Comparison of ENCODE assay signal across 8 cellular contexts in the genomic region with DNA sequence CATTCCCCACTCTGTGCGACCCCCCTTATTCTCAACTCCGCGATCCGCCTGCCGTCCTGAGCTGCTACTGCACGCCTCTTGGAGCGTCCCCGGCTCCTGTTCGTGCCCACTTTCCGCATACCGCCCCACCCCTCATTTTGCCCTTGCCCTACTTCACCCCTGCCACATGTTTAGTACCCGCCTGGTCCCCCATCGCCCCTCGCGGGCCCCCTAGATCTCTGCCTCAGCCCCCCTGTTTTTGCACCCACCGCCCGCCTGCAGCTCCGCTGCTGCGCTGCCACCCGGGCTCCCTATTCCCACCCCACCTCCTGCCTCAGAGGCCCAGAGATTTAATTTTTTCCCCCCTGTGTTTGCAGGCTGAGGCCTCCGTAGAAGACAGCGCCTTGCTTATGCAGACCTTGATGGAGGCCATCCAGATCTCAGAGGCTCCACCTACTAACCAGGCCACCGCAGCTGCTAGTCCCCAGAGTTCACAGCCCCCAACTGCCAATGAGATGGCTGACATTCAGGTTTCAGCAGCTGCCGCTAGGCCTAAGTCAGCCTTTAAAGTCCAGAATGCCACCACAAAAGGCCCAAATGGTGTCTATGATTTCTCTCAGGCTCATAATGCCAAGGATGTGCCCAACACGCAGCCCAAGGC. TPM values are rescaled to one million over a fixed set of nuclear protein-coding genes. Genes with fewer than 3 reads are reported as not detected.
DNase-seq lines count a peak whose midpoint lies in the region; ATAC-seq, FAIRE-seq and TF ChIP-seq lines count a peak whose summit lies in the region.

No MANE protein-coding gene starts in this region.

- peak overlapping the region; percentile 99 for H3K27ac Mint-ChIP-seq in astrocyte (ENCODE audit: unreplicated experiment)

- H3K9me3 Mint-ChIP-seq in astrocyte (ENCODE audit: unreplicated experiment), result no peaks in the 10 kb centered on the region

- peaks cover 49% of the 10 kb centered on the region for H4K20me1 ChIP-seq in astrocyte (ENCODE audit: insufficient read depth, low read length)

- no peaks in the 10 kb centered on the region for H3K9me3 ChIP-seq in astrocyte (ENCODE audit: insufficient read depth, low read depth, low read length)
- no peaks in the 10 kb centered on the region for H3K9me3 ChIP-seq in spleen

- H3K27ac ChIP-seq in astrocyte (ENCODE audit: low read depth, low read length) (peak overlapping the region; percentile 88), spleen (peak overlapping the region in 5 of 8 donors; percentile 48 to 79 (median 76))

- TF ChIP-seq POLR2A in spleen (IDR thresholded peaks at IDR 0.05), result no peak

- H3K27me3 Mint-ChIP-seq in astrocyte (ENCODE audit: low read depth, unreplicated experiment), result no peaks in the 10 kb centered on the region

- peaks cover 22% of the 10 kb centered on the region for H3K36me3 ChIP-seq in astrocyte (ENCODE audit: insufficient read depth, low read length)
- H3K36me3 ChIP-seq in spleen, result peaks cover 0 to 37% (median 13%) of the 10 kb centered on the region in 6 donors

- DNase-seq in EH (ENCODE audit: low read depth) (peak; percentile 56), astrocyte (ENCODE audit: low read depth) (peak; percentile 21), iPS-NIHi11 (ENCODE audit: low spot score) (peak; percentile 23), spleen (no peak), NCI-H524 treated with DMSO at 0.1 percent for 48 hours (lab: John Stamatoyannopoulos, UW) (no peak), LoVo (ENCODE audit: low spot score) (no peak)
- DNase-seq in Jurkat, Clone E6-1 (ENCODE audit: low read depth, low spot score), result peak; percentile 74

- H3K9ac ChIP-seq in astrocyte (ENCODE audit: low read length), result peak overlapping the region; percentile 100

- H3K4me3 Mint-ChIP-seq in astrocyte (ENCODE audit: unreplicated experiment), result peak overlapping the region; percentile 95

- H3K4me1 Mint-ChIP-seq in astrocyte (ENCODE audit: low read depth, unreplicated experiment), result peaks cover 31% of the 10 kb centered on the region

- FAIRE-seq in astrocyte (lab: Jason Lieb, UNC), result no peak

- no peak overlapping the region for H2AFZ ChIP-seq in astrocyte (ENCODE audit: low read depth, low read length)

- peaks cover 2% of the 10 kb centered on the region for H3K36me3 Mint-ChIP-seq in astrocyte (ENCODE audit: low read depth, unreplicated experiment)

- peaks cover 54% of the 10 kb centered on the region for H3K79me2 ChIP-seq in astrocyte (ENCODE audit: insufficient read depth, low read length)

- H3K27me3 ChIP-seq in astrocyte (ENCODE audit: insufficient read depth, low read length) (no peaks in the 10 kb centered on the region), spleen (replicated peaks in 1 of 7) (no peaks in the 10 kb centered on the region)

- ATAC-seq in GM19455 (IDR thresholded peaks at IDR 0.05; ENCODE audit: unreplicated experiment), result peak; percentile 58

- no peak for TF ChIP-seq CTCF in astrocyte (IDR thresholded peaks at IDR 0.05; ENCODE audit: insufficient read depth, low read depth, low read length)
- TF ChIP-seq CTCF in spleen (IDR thresholded peaks at IDR 0.05 in 8 of 11, conservative IDR thresholded peaks at IDR 0.05 in 3 of 11), result no peak

- peak overlapping the region; percentile 75 for H3K4me3 ChIP-seq in Jurkat, Clone E6-1 (ENCODE audit: low read length)
- H3K4me3 ChIP-seq in astrocyte (ENCODE audit: insufficient read depth, low read depth, low read length) (peak overlapping the region; percentile 93), spleen (peak overlapping the region in 7 of 8 donors; percentile 36 to 73 (median 45))

- H3K4me1 ChIP-seq in astrocyte (ENCODE audit: insufficient read depth, low read length) (peaks cover 26% of the 10 kb centered on the region), spleen (peaks cover 0 to 28% (median 10%) of the 10 kb centered on the region in 6 donors)

- 6 to 42% (median 32%) methylated on average over 23 to 25 of the region's 25 CpGs for WGBS in spleen, 5 donors

- intact Hi-C loops in spleen (cut with DNase I; ENCODE audit: low total_unique reads), result no loop called here

- H3K4me2 ChIP-seq in astrocyte (ENCODE audit: low read length), result peak overlapping the region; percentile 97

RNA-seq across cellular contexts. Expression of a gene that starts 1.4 kb away (rescaled TPM):
- polyA plus RNA-seq in Jurkat, Clone E6-1 (2012; ENCODE audit: insufficient read depth, insufficient read length), result 159 TPM
- total RNA-seq in astrocyte (412 and 440 TPM in 2 replicates), spleen (10 to 100 TPM; 41.5 to 75.5 (median 56.9) TPM)
- polyA plus RNA-seq in spleen, result 10 to 100 TPM; 18.8 to 25.2 (median 22.8) TPM

Comparison
In these comparisons a context has a peak if more than half of its experiments do, and no peak if none do; other contexts are left out.
1. DNase-seq: peak in EH (single experiment), Jurkat, Clone E6-1 (single experiment), astrocyte (single experiment) and iPS-NIHi11 (single experiment); none in spleen (single experiment), NCI-H524 treated with DMSO at 0.1 percent for 48 hours (single experiment) and LoVo (single experiment).
2. Peak in every context shown above with its lines, with median percentiles within 50 percentile points of each other: H3K4me3 ChIP-seq.